ENCODE assay signal across 1 cellular context in genomic region chr3:54122046-54122801, GRCh38.
TF ChIP-seq lines count a peak whose summit lies in the region.

CACNA2D3 (plus strand) TSS chr3:54122552.

TF ChIP-seq in HepG2, 621 proteins besides CTCF, POLR2A, EP300 and RAD21 (continued from another document):
- TF ChIP-seq SNAPC4 (CRISPR knock-in tag; IDR thresholded peaks at IDR 0.05) = no peak
TF ChIP-seq in HepG2: peak in this region for 0.
